Comparison of ENCODE assay signal across 8 cellular contexts in the genomic region with DNA sequence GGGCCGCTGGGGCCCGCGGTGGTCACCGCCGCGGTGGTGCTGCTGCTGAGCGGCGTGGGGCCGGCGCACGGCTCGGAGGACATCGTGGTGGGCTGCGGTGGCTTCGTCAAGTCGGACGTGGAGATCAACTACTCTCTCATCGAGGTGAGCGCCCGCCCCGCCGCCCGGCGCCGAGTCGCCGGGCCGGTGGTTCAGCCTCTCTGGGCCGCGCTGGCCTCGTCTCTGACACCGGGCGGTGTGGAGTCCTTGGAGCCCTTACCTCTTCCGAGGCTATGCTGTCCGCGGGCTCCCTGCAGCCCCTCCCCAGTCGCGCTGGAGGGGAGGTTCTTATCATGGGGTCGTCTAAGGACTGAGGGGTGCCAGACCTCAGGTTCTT. TPM values are rescaled to one million over a fixed set of nuclear protein-coding genes. Genes with fewer than 3 reads are reported as not detected.
A peak's percentile ranks its signal among the peaks of the same experiment; 100 is the strongest.
DNase-seq lines count a peak whose midpoint lies in the region; ATAC-seq and TF ChIP-seq lines count a peak whose summit lies in the region.
"Not testable (repeated sequence)": the region's sequence is repeated elsewhere in the genome, so short reads cannot be mapped to it uniquely, and the experiment has no call there.

No MANE protein-coding gene starts in this region.

- not testable (repeated sequence) for H3K36me3 ChIP-seq in esophagus muscularis mucosa, upper lobe of left lung

- ATAC-seq in GM18861 (IDR thresholded peaks at IDR 0.05; ENCODE audit: unreplicated experiment): peak; percentile 10
- peak; percentile 35 for ATAC-seq in GM21447 (IDR thresholded peaks at IDR 0.05; ENCODE audit: unreplicated experiment)
- ATAC-seq in HG02938 (IDR thresholded peaks at IDR 0.05; ENCODE audit: unreplicated experiment): peak; percentile 24
- peak; percentile 21 for ATAC-seq in HG03469 (IDR thresholded peaks at IDR 0.05; ENCODE audit: unreplicated experiment)
- peak; percentile 24 for ATAC-seq in activated CD4-positive, alpha-beta T cell treated with anti-CD3 and anti-CD28 coated beads for 36 hours
- ATAC-seq in memory B cell (ENCODE audit: low read depth): peak; percentile 30
- ATAC-seq in upper lobe of left lung (ENCODE audit: low FRiP score in 2 of 2): peak in 1 of 2 donors; percentile 67

- not testable (repeated sequence) for H3K36me3 Mint-ChIP-seq in activated CD4-positive, alpha-beta T cell treated with anti-CD3 and anti-CD28 coated beads for 36 hours (ENCODE audit: low read depth); memory B cell

- H3K4me3 Mint-ChIP-seq in activated CD4-positive, alpha-beta T cell treated with anti-CD3 and anti-CD28 coated beads for 36 hours; memory B cell: not testable (repeated sequence)

- H3K27ac ChIP-seq in esophagus muscularis mucosa (replicated peaks in 1 of 4); upper lobe of left lung: not testable (repeated sequence)

- not testable (repeated sequence) for TF ChIP-seq EP300 in esophagus muscularis mucosa (IDR thresholded peaks at IDR 0.05); upper lobe of left lung (IDR thresholded peaks at IDR 0.05)

- WGBS in esophagus muscularis mucosa: no CpG with 5 or more reads among the region's 39 CpGs
- no CpG with 5 or more reads among the region's 39 CpGs for WGBS in upper lobe of left lung, 2 donors

- H3K4me1 ChIP-seq in esophagus muscularis mucosa, upper lobe of left lung: not testable (repeated sequence)

- POLR2A ChIA-PET in activated CD4-positive, alpha-beta T cell treated with anti-CD3 and anti-CD28 coated beads for 36 hours (lab: Charles Lee): not testable (repeated sequence)

- not testable (repeated sequence) for TF ChIP-seq POLR2A in esophagus muscularis mucosa (IDR thresholded peaks at IDR 0.05; ENCODE audit: low read depth); upper lobe of left lung (IDR thresholded peaks at IDR 0.05)

- H3K27ac Mint-ChIP-seq in activated CD4-positive, alpha-beta T cell treated with anti-CD3 and anti-CD28 coated beads for 36 hours; memory B cell: not testable (repeated sequence)

- H3K4me3 ChIP-seq in esophagus muscularis mucosa: peak overlapping the region in 3 of 4 donors; percentile 32 to 36 (median 34)
- H3K4me3 ChIP-seq in upper lobe of left lung: peak overlapping the region in 3 of 4 donors; percentile 27 to 34 (median 31)

- H3K27me3 Mint-ChIP-seq in activated CD4-positive, alpha-beta T cell treated with anti-CD3 and anti-CD28 coated beads for 36 hours; memory B cell: not testable (repeated sequence)

- intact Hi-C loops in activated CD4-positive, alpha-beta T cell treated with anti-CD3 and anti-CD28 coated beads for 36 hours (cut with DNase I, micrococcal nuclease); esophagus muscularis mucosa (cut with DNase I): not testable (repeated sequence)

- DNase-seq in activated CD4-positive, alpha-beta T cell treated with anti-CD3 and anti-CD28 coated beads for 36 hours; esophagus muscularis mucosa (ENCODE audit: extremely low spot score); memory B cell (ENCODE audit: low spot score in 2 of 2); upper lobe of left lung: not testable (repeated sequence)

- H3K9me3 ChIP-seq in esophagus muscularis mucosa, upper lobe of left lung: not testable (repeated sequence)

- not testable (repeated sequence) for H3K27me3 ChIP-seq in esophagus muscularis mucosa, upper lobe of left lung

- TF ChIP-seq CTCF in esophagus muscularis mucosa (IDR thresholded peaks at IDR 0.05); upper lobe of left lung (IDR thresholded peaks at IDR 0.05): not testable (repeated sequence)

- H3K9me3 Mint-ChIP-seq in activated CD4-positive, alpha-beta T cell treated with anti-CD3 and anti-CD28 coated beads for 36 hours (ENCODE audit: low read depth); memory B cell: not testable (repeated sequence)

- not testable (repeated sequence) for H3K4me1 Mint-ChIP-seq in activated CD4-positive, alpha-beta T cell treated with anti-CD3 and anti-CD28 coated beads for 36 hours; memory B cell

- CTCF ChIA-PET in activated CD4-positive, alpha-beta T cell treated with anti-CD3 and anti-CD28 coated beads for 36 hours (lab: Charles Lee): not testable (repeated sequence)

RNA-seq across cellular contexts. Expression of a gene that starts 0.3 kb away (rescaled TPM):
- 10 to 100 TPM; 38.4 to 55.7 TPM for total RNA-seq in activated CD4-positive, alpha-beta T cell treated with anti-CD3 and anti-CD28 coated beads for 36 hours
- total RNA-seq in esophagus muscularis mucosa (10 to 100 TPM; 36.5 to 72.1 (median 49.7) TPM), upper lobe of left lung (10 to 100 TPM; 16.8 to 72.9 (median 45.3) TPM)
